Comparison of ENCODE assay signal across 8 cellular contexts in genomic region chr4:185394568-185395254, GRCh38. TPM values are rescaled to one million over a fixed set of nuclear protein-coding genes. Genes with fewer than 3 reads are reported as not detected.
DNase-seq lines count a peak whose midpoint lies in the region; ATAC-seq and TF ChIP-seq lines count a peak whose summit lies in the region.

No MANE protein-coding gene starts in this region.

- H3K36me3 ChIP-seq in GM06990 (ENCODE audit: control insufficient read depth, insufficient read depth, low read length) (no peaks in the 10 kb centered on the region), gastrocnemius medialis (peaks cover 0 to 5% of the 10 kb centered on the region in 2 donors)

- intact Hi-C loops in gastrocnemius medialis (cut with DNase I; ENCODE audit: low total_unique reads) = loop anchor here (10.0 kb wide), 5 partner anchors 200 to 1890 kb away; partner anchors contain the start of genes ACSL1 and ING2

- no peaks in the 10 kb centered on the region for H3K27me3 ChIP-seq in GM06990 (replicated peaks; ENCODE audit: control insufficient read depth, insufficient read depth, low read length)
- no peaks in the 10 kb centered on the region for H3K27me3 ChIP-seq in gastrocnemius medialis

- no peak for TF ChIP-seq POLR2A in gastrocnemius medialis (IDR thresholded peaks at IDR 0.05)

- H3K4me3 ChIP-seq in GM06990 (replicated peaks; ENCODE audit: low read depth, low read length) = peak overlapping the region; percentile 84
- peak overlapping the region; percentile 62 for H3K4me3 ChIP-seq in epithelial cell of esophagus (ENCODE audit: low read length)
- peak overlapping the region; percentile 83 to 95 (median 90) for H3K4me3 ChIP-seq in gastrocnemius medialis

- no peaks in the 10 kb centered on the region for H3K9me3 ChIP-seq in gastrocnemius medialis

- no peak for TF ChIP-seq CTCF in GM06990 (IDR thresholded peaks at IDR 0.05; ENCODE audit: insufficient read depth, low read length, poor library complexity, severe bottlenecking)
- no peak for TF ChIP-seq CTCF in epithelial cell of esophagus (IDR thresholded peaks at IDR 0.05; ENCODE audit: insufficient read depth, low read depth, low read length, missing control alignments)
- no peak for TF ChIP-seq CTCF in gastrocnemius medialis (IDR thresholded peaks at IDR 0.05 in 4 of 5, conservative IDR thresholded peaks at IDR 0.05 in 1 of 5)

- ATAC-seq in gastrocnemius medialis (no peak), GM19351 (IDR thresholded peaks at IDR 0.05; ENCODE audit: unreplicated experiment) (no peak), HG02840 (IDR thresholded peaks at IDR 0.05; ENCODE audit: low FRiP score, unreplicated experiment) (no peak), HG03175 (IDR thresholded peaks at IDR 0.05; ENCODE audit: unreplicated experiment) (no peak)

- H3K4me1 ChIP-seq in gastrocnemius medialis = peaks cover 22 to 28% of the 10 kb centered on the region in 2 donors

- H3K27ac ChIP-seq in gastrocnemius medialis = peak overlapping the region; percentile 98 to 100 (median 100)

- DNase-seq in GM06990 (ENCODE audit: extremely low read depth, insufficient read length) (no peak), RKO (ENCODE audit: low spot score) (peak; percentile 84), epithelial cell of esophagus (ENCODE audit: low read depth) (no peak), gastrocnemius medialis (no peak), SK-N-DZ (ENCODE audit: low spot score) (no peak)

- in situ Hi-C loops in gastrocnemius medialis (cut with MboI; ENCODE audit: low sequenced_read_pairs in 4 of 4) = loop anchor here in 3 of 4 donors (10.0 to 25.0 kb wide), 2 partner anchors 182 to 190 kb away; partner anchors contain the start of genes CFAP97 (in 3 of the 3) and SNX25 (in 3 of the 3)

RNA-seq across cellular contexts. Expression of gene LRP2BP, which starts 1.0 kb away (rescaled TPM):
- 1 to 10 TPM in 1 of 4 donors, under 1 TPM in 3; 0.20 to 2.0 (median 0.51) TPM for total RNA-seq in gastrocnemius medialis
- 0.07 and 0.33 TPM in 2 replicates for polyA plus RNA-seq in SK-N-DZ (2014; cell fraction: cytosol; rRNA removed)
- 0.69 and 1.5 TPM in 2 replicates for polyA plus RNA-seq in SK-N-DZ (2014; cell fraction: nucleus; rRNA removed)

RNA-seq across cellular contexts. Expression of gene ANKRD37, which starts 1.9 kb away (rescaled TPM):
- 10 to 100 TPM in 1 of 4 donors, 1 to 10 TPM in 3; 5.9 to 15.4 (median 9.3) TPM for total RNA-seq in gastrocnemius medialis
- 1.8 and 11.5 TPM in 2 replicates for polyA plus RNA-seq in SK-N-DZ (2014; cell fraction: cytosol; rRNA removed)
- 7.9 and 8.3 TPM in 2 replicates for polyA plus RNA-seq in SK-N-DZ (2014; cell fraction: nucleus; rRNA removed)

RNA-seq across cellular contexts. Expression of gene UFSP2, which starts 31.1 kb away (rescaled TPM):
- total RNA-seq in gastrocnemius medialis = 10 to 100 TPM; 36.3 to 56.5 (median 40.1) TPM
- 32.3 and 35.8 TPM in 2 replicates for polyA plus RNA-seq in SK-N-DZ (2014; cell fraction: cytosol; rRNA removed)
- polyA plus RNA-seq in SK-N-DZ (2014; cell fraction: nucleus; rRNA removed) = 16.7 and 23.4 TPM in 2 replicates
